ENCODE assay signal across 11 cellular contexts in the genomic region with DNA sequence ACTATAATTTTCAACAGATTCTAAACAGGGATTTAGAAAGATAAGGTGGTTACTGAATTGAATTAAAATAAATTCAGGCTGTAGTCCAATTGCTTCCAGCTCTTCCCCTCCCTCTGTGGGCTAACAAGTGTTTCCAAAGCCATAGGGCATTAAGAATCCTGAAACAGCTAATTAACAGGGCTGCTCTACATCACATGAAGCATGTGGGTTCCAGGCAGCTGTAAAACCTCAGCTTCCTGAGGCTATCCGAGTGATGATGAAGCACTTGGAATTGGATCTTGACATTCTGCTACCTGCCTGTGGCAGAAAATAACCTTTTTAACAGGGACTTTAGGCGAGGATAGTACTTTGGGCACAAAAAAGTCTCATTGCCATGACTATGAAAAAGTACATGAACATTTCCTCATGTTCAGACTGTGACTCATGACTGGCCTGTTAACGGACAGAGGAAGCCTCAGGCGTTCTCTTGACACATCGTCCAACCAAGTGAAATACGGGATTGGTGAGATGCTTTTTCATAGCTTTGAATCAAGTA.
DNase-seq lines count a peak whose midpoint lies in the region; ATAC-seq and TF ChIP-seq lines count a peak whose summit lies in the region.
"Had no signal": no experiment of that assay in that cellular context is flagged by ENCODE, and none has a peak within 500 bp of the region (broad histone marks: within the 10 kb centered on the region; RNA-seq: fewer than 3 reads in every experiment).

No MANE protein-coding gene starts in this region.

- in situ Hi-C loops in transverse colon (cut with MboI; ENCODE audit: low pct_ligation_motif_present in 1 of 4, low pct_unique_long_range_greater_than_20kb in 1 of 4, low sequenced_read_pairs in 3 of 4) = loop anchor here (25.0 kb wide), 4 partner anchors 274 to 899 kb away; no protein-coding TSS in a partner anchor

- no peak overlapping the region for H3K4me3 ChIP-seq in transverse colon

- H3K36me3 ChIP-seq in transverse colon = no peaks in the 10 kb centered on the region

- no peaks in the 10 kb centered on the region for H3K9me3 ChIP-seq in transverse colon

- TF ChIP-seq POLR2A in transverse colon (IDR thresholded peaks at IDR 0.05) (no peak), erythroblast (IDR thresholded peaks at IDR 0.05; ENCODE audit: low read length) (no peak)

- no peak for TF ChIP-seq EP300 in transverse colon (IDR thresholded peaks at IDR 0.05; ENCODE audit: low read depth)

- no peak for TF ChIP-seq CTCF in foreskin keratinocyte (conservative IDR thresholded peaks at IDR 0.05)
- no peak for TF ChIP-seq CTCF in transverse colon (IDR thresholded peaks at IDR 0.05)

- 43 to 67% methylated on average over 2 to 6 of the region's 6 CpGs for WGBS in transverse colon (ENCODE audit: low coverage in 1 of 2), 2 donors

- intact Hi-C loops in transverse colon (cut with DNase I; ENCODE audit: low total_unique reads) = no loop called here

- DNase-seq in DMS53 (lab: John Stamatoyannopoulos, UW) (peak; percentile 4), DMS53 treated with DMSO at 0.1 percent for 48 hours (lab: John Stamatoyannopoulos, UW; ENCODE audit: unreplicated experiment) (no peak), T1000 (lab: John Stamatoyannopoulos, UW) (peak; percentile 38), foreskin keratinocyte (peak; percentile 92 to 97), transverse colon (no peak), HUDEP-2 (lab: John Stamatoyannopoulos, UW; ENCODE audit: unreplicated experiment in 76 of 76) (no peak), NCI-H1105 treated with DMSO at 0.1 percent for 48 hours (lab: John Stamatoyannopoulos, UW) (no peak), erythroblast (lab: John Stamatoyannopoulos, UW) (no peak)
- DNase-seq: stimulated activated CD4-positive, alpha-beta T cell treated with anti-CD3 and anti-CD28 coated beads, Interleukin-2, amount 100 ng/mL, for 48 hours; substantia nigra had no signal

- peaks cover 25% of the 10 kb centered on the region for H3K4me1 ChIP-seq in foreskin keratinocyte
- H3K4me1 ChIP-seq in transverse colon = peaks cover 0 to 5% (median 0%) of the 10 kb centered on the region in 4 donors

- peak; percentile 97 for ATAC-seq in foreskin keratinocyte

- H3K27me3 ChIP-seq in foreskin keratinocyte (no peaks in the 10 kb centered on the region), transverse colon (no peaks in the 10 kb centered on the region)

- peak overlapping the region; percentile 43 for H3K27ac ChIP-seq in foreskin keratinocyte
- peak overlapping the region in 3 of 4 donors; percentile 37 to 56 (median 52) for H3K27ac ChIP-seq in transverse colon
- H3K27ac ChIP-seq: 22Rv1 had no signal

Comparison
In these comparisons a context has a peak if more than half of its experiments do, and no peak if none do; other contexts are left out.
1. DNase-seq: peak in DMS53 (single experiment), T1000 (single experiment) and foreskin keratinocyte (2 of 2); none in DMS53 treated with DMSO at 0.1 percent for 48 hours (single experiment), transverse colon (single experiment), HUDEP-2 (0 of 76), NCI-H1105 treated with DMSO at 0.1 percent for 48 hours (single experiment) and erythroblast (0 of 2).